In the genomic region with DNA sequence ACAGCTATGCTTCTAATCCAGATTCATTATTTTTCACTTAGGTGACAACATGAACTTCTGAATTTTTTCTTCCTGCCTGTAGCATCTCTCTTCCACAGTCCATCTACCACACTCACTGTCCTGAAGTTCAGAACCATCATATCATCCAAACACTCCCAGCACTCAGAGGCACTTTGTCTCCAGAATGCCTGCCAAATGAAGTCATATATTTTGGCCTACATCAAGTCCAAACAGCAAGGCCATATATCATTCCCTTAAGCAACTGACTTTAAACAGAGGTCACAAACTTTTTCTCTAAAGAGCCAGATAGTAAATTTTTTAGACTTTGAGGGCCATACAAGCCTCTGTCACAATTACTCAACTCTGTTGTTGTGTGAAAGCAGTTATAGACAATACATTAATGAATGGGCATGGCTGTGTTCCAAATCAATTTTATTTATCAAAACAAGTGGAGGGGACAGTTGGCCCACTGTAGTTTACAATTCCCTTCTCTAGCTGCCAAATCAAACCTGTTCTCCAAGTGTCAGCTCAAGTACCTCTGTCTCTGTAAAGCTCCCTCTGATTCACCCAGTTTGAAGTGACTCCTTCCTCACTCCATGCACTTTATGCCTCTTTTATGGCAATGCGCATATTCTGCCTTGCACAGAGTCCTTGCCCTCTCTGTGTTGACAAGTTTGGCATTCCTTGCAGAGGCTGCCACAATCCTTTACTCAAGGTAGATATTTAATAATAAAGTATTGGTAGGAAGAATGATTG, we compare ENCODE assay signal across 21 cellular contexts.
DNase-seq lines count a peak whose midpoint lies in the region; ATAC-seq and TF ChIP-seq lines count a peak whose summit lies in the region.
"Had no signal": no experiment of that assay in that cellular context is flagged by ENCODE, and none has a peak within 500 bp of the region (broad histone marks: within the 10 kb centered on the region; RNA-seq: fewer than 3 reads in every experiment).

No MANE protein-coding gene starts in this region.

- POLR2A ChIA-PET in PC-3 (lab: Charles Lee; ENCODE audit: unreplicated experiment), result no interaction called here

- H3K4me3 ChIP-seq in right cardiac atrium (ENCODE audit: low read length), result no peak overlapping the region
- no peak overlapping the region for H3K4me3 ChIP-seq in PC-3 (ENCODE audit: low read length)
- H3K4me3 ChIP-seq in hepatocyte, result no peak overlapping the region
- H3K4me3 ChIP-seq: transverse colon had no signal

- H3K4me1 ChIP-seq in right cardiac atrium (ENCODE audit: control insufficient read depth, insufficient read depth, low read length) (no peaks in the 10 kb centered on the region), PC-3 (ENCODE audit: insufficient read depth, low read length) (no peaks in the 10 kb centered on the region), hepatocyte (ENCODE audit: insufficient read depth) (peaks cover 5% of the 10 kb centered on the region)
- H3K4me1 ChIP-seq: transverse colon had no signal

- intact Hi-C loops in left ventricle myocardium superior (cut with micrococcal nuclease), result no loop called here
- intact Hi-C loops in right cardiac atrium (cut with DNase I), result no loop called here
- intact Hi-C loops in PC-3 (cut with micrococcal nuclease), result no loop called here

- H3K79me2 ChIP-seq in PC-3 (ENCODE audit: low read length) (no peaks in the 10 kb centered on the region), hepatocyte (no peaks in the 10 kb centered on the region)

- H3K27ac ChIP-seq in right cardiac atrium (ENCODE audit: low read length), result no peak overlapping the region
- H3K27ac ChIP-seq in PC-3 (ENCODE audit: low read length), result no peak overlapping the region
- H3K27ac ChIP-seq in hepatocyte, result peak overlapping the region; percentile 11
- H3K27ac ChIP-seq: transverse colon had no signal

- H3K27me3 ChIP-seq in right cardiac atrium (ENCODE audit: control insufficient read depth, insufficient read depth) (no peaks in the 10 kb centered on the region), PC-3 (ENCODE audit: low read length) (no peaks in the 10 kb centered on the region), hepatocyte (no peaks in the 10 kb centered on the region)
- H3K27me3 ChIP-seq: transverse colon had no signal

- no peak overlapping the region for H3K9ac ChIP-seq in PC-3 (ENCODE audit: low read length)

- no peak for DNase-seq in left ventricle myocardium superior
- no peak for DNase-seq in right cardiac atrium
- peak; percentile 5 for DNase-seq in PC-3
- no peak for DNase-seq in hepatocyte (ENCODE audit: low spot score)
- no peak for DNase-seq in NCI-H2171 treated with DMSO at 0.1 percent for 48 hours (lab: John Stamatoyannopoulos, UW)
- DNase-seq in AG08396 (ENCODE audit: low spot score), result no peak
- DNase-seq: activated B cell treated with CpG ODN at 0.5 μM for 24 hours; activated CD8-positive, alpha-beta memory T cell treated with anti-CD3 and anti-CD28 coated beads for 24 hours; activated naive CD8-positive, alpha-beta T cell treated with anti-CD3 and anti-CD28 coated beads for 36 hours; CD4-positive, alpha-beta T cell; immature natural killer cell; mammary epithelial cell; MV-4-11; NCI-H2171; Right ventricle myocardium superior; T-helper 17 cell; transverse colon had no signal

- H3F3A ChIP-seq in PC-3 (ENCODE audit: low read length, unreplicated experiment), result no peaks in the 10 kb centered on the region

- BruUV-seq in PC-3 (replicated peaks; lab: Mats Ljungman, UMichigan), result no TSS peak

- peak; percentile 33 for ATAC-seq in left ventricle myocardium superior
- ATAC-seq in right cardiac atrium, result no peak
- no peak for ATAC-seq in PC-3
- no peak for ATAC-seq in GM21737 (IDR thresholded peaks at IDR 0.05; ENCODE audit: unreplicated experiment)
- ATAC-seq in HG03460 (IDR thresholded peaks at IDR 0.05; ENCODE audit: unreplicated experiment), result no peak
- ATAC-seq: natural killer cell treated with Interleukin-12 subunit alpha and Interleukin-12 subunit beta and Interleukin-15 and Interleukin-18, amount 100 ng/mL, for 72 hours; stimulated activated memory B cell treated with anti-CD40 and anti-IgM and Interleukin-4, amounts not matched to agents 10 μg/mL and 1 μg/mL and 100 μg/mL, for 72 hours; T-helper 17 cell had no signal

- no peaks in the 10 kb centered on the region for H3K9me2 ChIP-seq in PC-3 (replicated peaks; ENCODE audit: low read length)
- no peaks in the 10 kb centered on the region for H3K9me2 ChIP-seq in hepatocyte (replicated peaks; ENCODE audit: insufficient read depth)

- H3K4me2 ChIP-seq in PC-3 (ENCODE audit: low read length) (no peak overlapping the region), hepatocyte (no peak overlapping the region)

- H3K9me3 ChIP-seq in right cardiac atrium (ENCODE audit: control insufficient read depth, low read length) (no peaks in the 10 kb centered on the region), PC-3 (ENCODE audit: low read length) (no peaks in the 10 kb centered on the region), hepatocyte (ENCODE audit: low read depth) (no peaks in the 10 kb centered on the region)
- H3K9me3 ChIP-seq: transverse colon had no signal

- H2AFZ ChIP-seq in PC-3 (ENCODE audit: low read length) (no peak overlapping the region), hepatocyte (no peak overlapping the region)

- no peaks in the 10 kb centered on the region for H4K20me1 ChIP-seq in PC-3 (ENCODE audit: low read length)
- H4K20me1 ChIP-seq in hepatocyte (ENCODE audit: insufficient read depth, poor library complexity, severe bottlenecking), result no peaks in the 10 kb centered on the region

- CTCF ChIA-PET in PC-3 (lab: Charles Lee), result interaction anchor here (0.6 kb wide), 1 partner anchor 414 kb away, joined by 3 read pairs; no protein-coding TSS in a partner anchor

- H3K36me3 ChIP-seq in PC-3 (ENCODE audit: low read depth, low read length) (no peaks in the 10 kb centered on the region), hepatocyte (replicated peaks; ENCODE audit: insufficient read depth, low read depth) (no peaks in the 10 kb centered on the region)
- H3K36me3 ChIP-seq: transverse colon had no signal

- TF ChIP-seq CTCF in PC-3 (conservative IDR thresholded peaks at IDR 0.05; ENCODE audit: low read depth, low read length) (no peak), hepatocyte (IDR thresholded peaks at IDR 0.05; ENCODE audit: poor library complexity) (no peak)

- WGBS in right cardiac atrium, result 95% methylated on average over 1 of the region's 1 CpG
- 92% methylated on average over 1 of the region's 1 CpG for whole genome bisulfite sequencing in hepatocyte (ENCODE audit: low lambda C conversion rate, missing lambda C conversion rate)
